Comparison of ENCODE assay signal across 20 cellular contexts in genomic region chr2:167057461-167057860, GRCh38.
DNase-seq lines count a peak whose midpoint lies in the region; ATAC-seq, FAIRE-seq and TF ChIP-seq lines count a peak whose summit lies in the region.
"Had no signal": no experiment of that assay in that cellular context is flagged by ENCODE, and none has a peak within 500 bp of the region (broad histone marks: within the 10 kb centered on the region; RNA-seq: fewer than 3 reads in every experiment).

No MANE protein-coding gene starts in this region.

- intact Hi-C loops in gastrocnemius medialis (cut with DNase I; ENCODE audit: low total_unique reads) = loop anchor here (5.0 kb wide), 1 partner anchor 155 kb away; no protein-coding TSS in a partner anchor

- no peak overlapping the region for H3K4me3 Mint-ChIP-seq in astrocyte (ENCODE audit: unreplicated experiment)
- H3K4me3 Mint-ChIP-seq: B cell; CD4-positive, CD25-positive, alpha-beta regulatory T cell; CD8-positive, alpha-beta T cell; HFFc6 had no signal

- H3K9ac ChIP-seq in astrocyte (ENCODE audit: low read length) (no peak overlapping the region), fibroblast of lung (ENCODE audit: insufficient read depth, low read length) (no peak overlapping the region)
- H3K9ac ChIP-seq: BLaER1 had no signal

- H3K9me3 Mint-ChIP-seq in astrocyte (ENCODE audit: unreplicated experiment) = no peaks in the 10 kb centered on the region

- peaks cover 6% of the 10 kb centered on the region for H3K4me1 Mint-ChIP-seq in astrocyte (ENCODE audit: low read depth, unreplicated experiment)
- H3K4me1 Mint-ChIP-seq: B cell; CD4-positive, CD25-positive, alpha-beta regulatory T cell had no signal

- H3K27ac ChIP-seq in astrocyte (ENCODE audit: low read depth, low read length) = no peak overlapping the region
- no peak overlapping the region for H3K27ac ChIP-seq in fibroblast of lung (ENCODE audit: insufficient read depth, low read length)
- no peak overlapping the region for H3K27ac ChIP-seq in gastrocnemius medialis
- H3K27ac ChIP-seq: BLaER1, C4-2B had no signal

- H3K36me3 Mint-ChIP-seq in astrocyte (ENCODE audit: low read depth, unreplicated experiment) = no peaks in the 10 kb centered on the region
- H3K36me3 Mint-ChIP-seq: CD4-positive, CD25-positive, alpha-beta regulatory T cell; CD8-positive, alpha-beta T cell had no signal

- H2AFZ ChIP-seq in astrocyte (ENCODE audit: low read depth, low read length) (no peak overlapping the region), fibroblast of lung (ENCODE audit: low read length) (no peak overlapping the region)

- no peaks in the 10 kb centered on the region for H4K20me1 ChIP-seq in astrocyte (ENCODE audit: insufficient read depth, low read length)
- no peaks in the 10 kb centered on the region for H4K20me1 ChIP-seq in fibroblast of lung (ENCODE audit: control insufficient read depth, extremely low read depth, insufficient read depth, low read length)
- H4K20me1 ChIP-seq: BLaER1 had no signal

- no peak for TF ChIP-seq POLR2A in gastrocnemius medialis (IDR thresholded peaks at IDR 0.05)

- H3K4me2 ChIP-seq in astrocyte (ENCODE audit: low read length) (no peak overlapping the region), fibroblast of lung (ENCODE audit: extremely low read depth, insufficient read depth, low read length) (no peak overlapping the region)
- H3K4me2 ChIP-seq: BLaER1 had no signal

- H3K36me3 ChIP-seq in astrocyte (ENCODE audit: insufficient read depth, low read length) (no peaks in the 10 kb centered on the region), fibroblast of lung (ENCODE audit: control insufficient read depth, insufficient read depth, low read length) (no peaks in the 10 kb centered on the region), gastrocnemius medialis (no peaks in the 10 kb centered on the region)
- H3K36me3 ChIP-seq: BLaER1, HAP-1 had no signal

- in situ Hi-C loops in gastrocnemius medialis (cut with MboI; ENCODE audit: low sequenced_read_pairs in 4 of 4) = no loop called here

- H3K27ac Mint-ChIP-seq in astrocyte (ENCODE audit: unreplicated experiment) = no peak overlapping the region
- H3K27ac Mint-ChIP-seq: B cell; CD4-positive, CD25-positive, alpha-beta regulatory T cell; CD8-positive, alpha-beta T cell; HFFc6 had no signal

- ATAC-seq in gastrocnemius medialis = no peak
- ATAC-seq: CD8-positive, alpha-beta T cell had no signal

- H3K9me3 ChIP-seq in astrocyte (ENCODE audit: insufficient read depth, low read depth, low read length) (no peaks in the 10 kb centered on the region), fibroblast of lung (ENCODE audit: control insufficient read depth, insufficient read depth, low read depth, low read length) (no peaks in the 10 kb centered on the region), gastrocnemius medialis (no peaks in the 10 kb centered on the region)
- H3K9me3 ChIP-seq: BLaER1, Caco-2, HAP-1 had no signal

- H3K79me2 ChIP-seq in astrocyte (ENCODE audit: insufficient read depth, low read length) (no peaks in the 10 kb centered on the region), fibroblast of lung (ENCODE audit: control insufficient read depth, insufficient read depth, low read length) (no peaks in the 10 kb centered on the region)

- no peaks in the 10 kb centered on the region for H3K27me3 Mint-ChIP-seq in astrocyte (ENCODE audit: low read depth, unreplicated experiment)
- H3K27me3 Mint-ChIP-seq: B cell; CD4-positive, CD25-positive, alpha-beta regulatory T cell had no signal

- no peak overlapping the region for H3K4me3 ChIP-seq in astrocyte (ENCODE audit: insufficient read depth, low read depth, low read length)
- H3K4me3 ChIP-seq in fibroblast of lung (replicated peaks in 1 of 4; ENCODE audit: control extremely low read depth in 1 of 4, insufficient read depth in 1 of 4, low read depth in 3 of 4, low read length in 4 of 4) = no peak overlapping the region
- H3K4me3 ChIP-seq in gastrocnemius medialis = no peak overlapping the region
- H3K4me3 ChIP-seq: BLaER1, HAP-1 had no signal

- TF ChIP-seq CTCF in astrocyte (IDR thresholded peaks at IDR 0.05; ENCODE audit: insufficient read depth, low read depth, low read length) (no peak), fibroblast of lung (conservative IDR thresholded peaks at IDR 0.05 in 1 of 2, IDR thresholded peaks at IDR 0.05 in 1 of 2; ENCODE audit: low read depth in 1 of 2, low read length in 2 of 2) (no peak), gastrocnemius medialis (IDR thresholded peaks at IDR 0.05 in 4 of 5, conservative IDR thresholded peaks at IDR 0.05 in 1 of 5) (no peak)

- no peak for FAIRE-seq in astrocyte (lab: Jason Lieb, UNC)
- FAIRE-seq: G401.6, GM12892, H54 had no signal

- DNase-seq in astrocyte (ENCODE audit: low read depth) = peak; percentile 4
- peak; percentile 5 to 76 for DNase-seq in fibroblast of lung (ENCODE audit: low read depth in 2 of 2)
- DNase-seq in left kidney (ENCODE audit: low read depth, low spot score) = peak; percentile 1
- DNase-seq in gastrocnemius medialis = no peak
- DNase-seq in SW480 (ENCODE audit: low spot score) = no peak
- no peak for DNase-seq in iPS-NIHi7 (ENCODE audit: extremely low spot score)
- DNase-seq: Caco-2; CD4-positive, CD25-positive, alpha-beta regulatory T cell; CD8-positive, alpha-beta T cell; DMS153; DND-41; GOT3; HFFc6 had no signal

- H3K4me1 ChIP-seq in astrocyte (ENCODE audit: insufficient read depth, low read length) = no peaks in the 10 kb centered on the region
- no peaks in the 10 kb centered on the region for H3K4me1 ChIP-seq in fibroblast of lung (ENCODE audit: control insufficient read depth, extremely low read depth, insufficient read depth, low read length)
- no peaks in the 10 kb centered on the region for H3K4me1 ChIP-seq in gastrocnemius medialis
- H3K4me1 ChIP-seq: BLaER1, Caco-2, HAP-1 had no signal

- H3K27me3 ChIP-seq in astrocyte (ENCODE audit: insufficient read depth, low read length) (no peaks in the 10 kb centered on the region), fibroblast of lung (ENCODE audit: control insufficient read depth, insufficient read depth, low read length) (no peaks in the 10 kb centered on the region), gastrocnemius medialis (no peaks in the 10 kb centered on the region)
- H3K27me3 ChIP-seq: BLaER1 had no signal

Comparison
In these comparisons a context has a peak if more than half of its experiments do, and no peak if none do; other contexts are left out.
1. DNase-seq: peak in astrocyte (single experiment), fibroblast of lung (2 of 2) and left kidney (single experiment); none in gastrocnemius medialis (0 of 2), SW480 (single experiment) and iPS-NIHi7 (single experiment).